ENCODE assay signal across 1 cellular context in the genomic region with DNA sequence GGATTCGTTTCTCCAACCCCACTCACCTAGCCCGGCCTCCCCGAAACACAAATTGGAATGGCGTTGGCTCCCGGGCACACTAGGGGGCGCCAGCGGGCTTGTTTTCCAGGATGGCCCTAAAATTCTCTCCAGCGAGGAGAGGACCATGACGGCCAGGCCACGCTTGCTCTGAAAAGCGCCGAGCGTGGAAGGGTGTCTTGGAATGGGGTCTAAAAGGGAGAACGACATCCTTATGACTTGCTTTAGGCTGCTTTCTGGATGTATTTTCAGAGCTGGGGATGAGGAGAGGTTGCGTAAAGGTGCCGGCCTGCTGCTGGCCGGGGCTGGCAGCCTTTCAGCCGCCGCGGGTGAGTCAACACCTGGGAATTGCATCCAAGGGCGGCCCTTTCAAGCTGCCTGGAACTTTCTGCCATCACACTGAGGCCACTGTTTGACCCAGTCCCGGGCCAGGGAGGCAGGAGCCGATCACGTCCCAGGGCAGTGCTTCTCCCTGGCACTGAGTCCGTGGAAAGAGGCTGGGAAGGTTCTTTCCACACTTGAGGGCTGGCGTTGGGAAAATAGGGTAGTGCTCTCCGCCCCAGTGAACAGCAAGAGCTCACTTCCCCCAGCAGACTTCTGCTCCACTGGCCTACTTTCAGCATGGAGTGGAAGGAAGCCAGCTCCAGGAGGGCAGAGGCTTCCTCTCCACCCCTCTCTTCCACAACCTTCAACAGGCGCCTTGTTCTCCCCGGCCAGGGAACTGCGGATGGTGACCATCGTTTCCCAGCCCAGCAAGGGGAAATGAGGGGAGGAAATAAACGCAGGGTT.
A peak's percentile ranks its signal among the peaks of the same experiment; 100 is the strongest.
TF ChIP-seq lines count a peak whose summit lies in the region.

No MANE protein-coding gene starts in this region.

TF ChIP-seq in HepG2, 621 proteins besides CTCF, POLR2A, EP300 and RAD21 (continued from another document and continues in another):
- TF ChIP-seq, protein P1, sequence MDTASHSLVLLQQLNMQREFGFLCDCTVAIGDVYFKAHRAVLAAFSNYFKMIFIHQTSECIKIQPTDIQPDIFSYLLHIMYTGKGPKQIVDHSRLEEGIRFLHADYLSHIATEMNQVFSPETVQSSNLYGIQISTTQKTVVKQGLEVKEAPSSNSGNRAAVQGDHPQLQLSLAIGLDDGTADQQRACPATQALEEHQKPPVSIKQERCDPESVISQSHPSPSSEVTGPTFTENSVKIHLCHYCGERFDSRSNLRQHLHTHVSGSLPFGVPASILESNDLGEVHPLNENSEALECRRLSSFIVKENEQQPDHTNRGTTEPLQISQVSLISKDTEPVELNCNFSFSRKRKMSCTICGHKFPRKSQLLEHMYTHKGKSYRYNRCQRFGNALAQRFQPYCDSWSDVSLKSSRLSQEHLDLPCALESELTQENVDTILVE (CRISPR knock-in tag; IDR thresholded peaks at IDR 0.05): peak; percentile 59; the same call in 1 of the 2 replicates
- TF ChIP-seq NFRKB (IDR thresholded peaks at IDR 0.05) (no peak), ZFP36 (IDR thresholded peaks at IDR 0.05; ENCODE audit: borderline replicate concordance, low read depth, low read length, partially characterized antibody) (no peak), ZNF563 (CRISPR knock-in tag; IDR thresholded peaks at IDR 0.05) (0 out of 2 replicates have a peak, but pooled peaks have one; percentile 16), ZC3H4 (CRISPR knock-in tag; IDR thresholded peaks at IDR 0.05; ENCODE audit: borderline replicate concordance) (peak; percentile 84), SKI (IDR thresholded peaks at IDR 0.05; ENCODE audit: partially characterized antibody) (peak; percentile 80), HOXA7 (CRISPR knock-in tag; IDR thresholded peaks at IDR 0.05) (no peak), SRSF9 (IDR thresholded peaks at IDR 0.05; ENCODE audit: borderline replicate concordance, insufficient read depth, low read depth, low read length, poor library complexity, severe bottlenecking) (no peak), NFIB (CRISPR knock-in tag; IDR thresholded peaks at IDR 0.05; ENCODE audit: borderline replicate concordance) (no peak), SIN3A (IDR thresholded peaks at IDR 0.05; ENCODE audit: borderline replicate concordance, low read depth, low read length) (peak; percentile 60; the same call in 1 of the 2 replicates), HCFC1 (IDR thresholded peaks at IDR 0.05; ENCODE audit: low read depth, low read length) (no peak), KDM1A (CRISPR knock-in tag; IDR thresholded peaks at IDR 0.05) (peak; percentile 62; the same call in 1 of the 2 replicates), NKX3-1 (CRISPR knock-in tag; IDR thresholded peaks at IDR 0.05) (no peak), ZNF451 (CRISPR knock-in tag; IDR thresholded peaks at IDR 0.05) (0 out of 2 replicates have a peak, but pooled peaks have one; percentile 66), NCOR1 (IDR thresholded peaks at IDR 0.05; ENCODE audit: borderline replicate concordance, low read length) (peak; percentile 56; the same call in 1 of the 2 replicates), CCAR2 (optimal IDR thresholded peaks at IDR 0.05; ENCODE audit: low read depth, low read length) (no peak), ZBTB21 (CRISPR knock-in tag; IDR thresholded peaks at IDR 0.05) (no peak), ZNF333 (CRISPR knock-in tag; IDR thresholded peaks at IDR 0.05; ENCODE audit: borderline replicate concordance) (no peak), ZNF33B (CRISPR knock-in tag; IDR thresholded peaks at IDR 0.05) (no peak; the same call in 1 of the 2 replicates), ZMYM3 (CRISPR knock-in tag; IDR thresholded peaks at IDR 0.05) (peak; percentile 66), MTF2 (CRISPR knock-in tag; IDR thresholded peaks at IDR 0.05; ENCODE audit: borderline replicate concordance) (no peak), SNAI1 (CRISPR knock-in tag; IDR thresholded peaks at IDR 0.05; ENCODE audit: borderline replicate concordance) (no peak), ZBTB3 (CRISPR knock-in tag; IDR thresholded peaks at IDR 0.05; ENCODE audit: borderline replicate concordance, low read depth) (no peak), GATA4 (IDR thresholded peaks at IDR 0.05; ENCODE audit: borderline replicate concordance, low read depth) (no peak; the same call in 1 of the 2 replicates)
- TF ChIP-seq, protein P2, sequence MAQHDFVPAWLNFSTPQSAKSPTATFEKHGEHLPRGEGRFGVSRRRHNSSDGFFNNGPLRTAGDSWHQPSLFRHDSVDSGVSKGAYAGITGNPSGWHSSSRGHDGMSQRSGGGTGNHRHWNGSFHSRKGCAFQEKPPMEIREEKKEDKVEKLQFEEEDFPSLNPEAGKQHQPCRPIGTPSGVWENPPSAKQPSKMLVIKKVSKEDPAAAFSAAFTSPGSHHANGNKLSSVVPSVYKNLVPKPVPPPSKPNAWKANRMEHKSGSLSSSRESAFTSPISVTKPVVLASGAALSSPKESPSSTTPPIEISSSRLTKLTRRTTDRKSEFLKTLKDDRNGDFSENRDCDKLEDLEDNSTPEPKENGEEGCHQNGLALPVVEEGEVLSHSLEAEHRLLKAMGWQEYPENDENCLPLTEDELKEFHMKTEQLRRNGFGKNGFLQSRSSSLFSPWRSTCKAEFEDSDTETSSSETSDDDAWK (CRISPR knock-in tag; IDR thresholded peaks at IDR 0.05): no peak
- TF ChIP-seq, protein P3, sequence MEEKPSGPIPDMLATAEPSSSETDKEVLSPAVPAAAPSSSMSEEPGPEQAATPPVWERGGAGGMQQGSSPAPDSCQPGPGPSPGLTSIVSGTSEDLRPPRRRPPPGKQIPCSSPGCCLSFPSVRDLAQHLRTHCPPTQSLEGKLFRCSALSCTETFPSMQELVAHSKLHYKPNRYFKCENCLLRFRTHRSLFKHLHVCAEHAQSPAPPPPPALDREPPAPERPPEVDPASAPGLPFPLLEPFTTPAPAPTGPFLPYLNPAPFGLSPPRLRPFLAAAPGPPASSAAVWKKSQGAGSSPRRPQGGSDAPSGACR (CRISPR knock-in tag; IDR thresholded peaks at IDR 0.05): peak; percentile 83
- TF ChIP-seq, protein P4, sequence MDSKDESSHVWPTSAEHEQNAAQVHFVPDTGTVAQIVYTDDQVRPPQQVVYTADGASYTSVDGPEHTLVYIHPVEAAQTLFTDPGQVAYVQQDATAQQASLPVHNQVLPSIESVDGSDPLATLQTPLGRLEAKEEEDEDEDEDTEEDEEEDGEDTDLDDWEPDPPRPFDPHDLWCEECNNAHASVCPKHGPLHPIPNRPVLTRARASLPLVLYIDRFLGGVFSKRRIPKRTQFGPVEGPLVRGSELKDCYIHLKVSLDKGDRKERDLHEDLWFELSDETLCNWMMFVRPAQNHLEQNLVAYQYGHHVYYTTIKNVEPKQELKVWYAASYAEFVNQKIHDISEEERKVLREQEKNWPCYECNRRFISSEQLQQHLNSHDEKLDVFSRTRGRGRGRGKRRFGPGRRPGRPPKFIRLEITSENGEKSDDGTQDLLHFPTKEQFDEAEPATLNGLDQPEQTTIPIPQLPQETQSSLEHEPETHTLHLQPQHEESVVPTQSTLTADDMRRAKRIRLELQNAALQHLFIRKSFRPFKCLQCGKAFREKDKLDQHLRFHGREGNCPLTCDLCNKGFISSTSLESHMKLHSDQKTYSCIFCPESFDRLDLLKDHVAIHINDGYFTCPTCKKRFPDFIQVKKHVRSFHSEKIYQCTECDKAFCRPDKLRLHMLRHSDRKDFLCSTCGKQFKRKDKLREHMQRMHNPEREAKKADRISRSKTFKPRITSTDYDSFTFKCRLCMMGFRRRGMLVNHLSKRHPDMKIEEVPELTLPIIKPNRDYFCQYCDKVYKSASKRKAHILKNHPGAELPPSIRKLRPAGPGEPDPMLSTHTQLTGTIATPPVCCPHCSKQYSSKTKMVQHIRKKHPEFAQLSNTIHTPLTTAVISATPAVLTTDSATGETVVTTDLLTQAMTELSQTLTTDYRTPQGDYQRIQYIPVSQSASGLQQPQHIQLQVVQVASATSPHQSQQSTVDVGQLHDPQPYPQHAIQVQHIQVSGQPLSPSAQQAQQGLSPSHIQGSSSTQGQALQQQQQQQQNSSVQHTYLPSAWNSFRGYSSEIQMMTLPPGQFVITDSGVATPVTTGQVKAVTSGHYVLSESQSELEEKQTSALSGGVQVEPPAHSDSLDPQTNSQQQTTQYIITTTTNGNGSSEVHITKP (CRISPR knock-in tag; IDR thresholded peaks at IDR 0.05; ENCODE audit: low read depth): peak; percentile 67; the same call in 1 of the 2 replicates
- TF ChIP-seq, protein P5, sequence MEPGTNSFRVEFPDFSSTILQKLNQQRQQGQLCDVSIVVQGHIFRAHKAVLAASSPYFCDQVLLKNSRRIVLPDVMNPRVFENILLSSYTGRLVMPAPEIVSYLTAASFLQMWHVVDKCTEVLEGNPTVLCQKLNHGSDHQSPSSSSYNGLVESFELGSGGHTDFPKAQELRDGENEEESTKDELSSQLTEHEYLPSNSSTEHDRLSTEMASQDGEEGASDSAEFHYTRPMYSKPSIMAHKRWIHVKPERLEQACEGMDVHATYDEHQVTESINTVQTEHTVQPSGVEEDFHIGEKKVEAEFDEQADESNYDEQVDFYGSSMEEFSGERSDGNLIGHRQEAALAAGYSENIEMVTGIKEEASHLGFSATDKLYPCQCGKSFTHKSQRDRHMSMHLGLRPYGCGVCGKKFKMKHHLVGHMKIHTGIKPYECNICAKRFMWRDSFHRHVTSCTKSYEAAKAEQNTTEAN (CRISPR knock-in tag; conservative IDR thresholded peaks at IDR 0.05): peak; percentile 68; the same call in 1 of the 2 replicates
- TF ChIP-seq, protein P6, sequence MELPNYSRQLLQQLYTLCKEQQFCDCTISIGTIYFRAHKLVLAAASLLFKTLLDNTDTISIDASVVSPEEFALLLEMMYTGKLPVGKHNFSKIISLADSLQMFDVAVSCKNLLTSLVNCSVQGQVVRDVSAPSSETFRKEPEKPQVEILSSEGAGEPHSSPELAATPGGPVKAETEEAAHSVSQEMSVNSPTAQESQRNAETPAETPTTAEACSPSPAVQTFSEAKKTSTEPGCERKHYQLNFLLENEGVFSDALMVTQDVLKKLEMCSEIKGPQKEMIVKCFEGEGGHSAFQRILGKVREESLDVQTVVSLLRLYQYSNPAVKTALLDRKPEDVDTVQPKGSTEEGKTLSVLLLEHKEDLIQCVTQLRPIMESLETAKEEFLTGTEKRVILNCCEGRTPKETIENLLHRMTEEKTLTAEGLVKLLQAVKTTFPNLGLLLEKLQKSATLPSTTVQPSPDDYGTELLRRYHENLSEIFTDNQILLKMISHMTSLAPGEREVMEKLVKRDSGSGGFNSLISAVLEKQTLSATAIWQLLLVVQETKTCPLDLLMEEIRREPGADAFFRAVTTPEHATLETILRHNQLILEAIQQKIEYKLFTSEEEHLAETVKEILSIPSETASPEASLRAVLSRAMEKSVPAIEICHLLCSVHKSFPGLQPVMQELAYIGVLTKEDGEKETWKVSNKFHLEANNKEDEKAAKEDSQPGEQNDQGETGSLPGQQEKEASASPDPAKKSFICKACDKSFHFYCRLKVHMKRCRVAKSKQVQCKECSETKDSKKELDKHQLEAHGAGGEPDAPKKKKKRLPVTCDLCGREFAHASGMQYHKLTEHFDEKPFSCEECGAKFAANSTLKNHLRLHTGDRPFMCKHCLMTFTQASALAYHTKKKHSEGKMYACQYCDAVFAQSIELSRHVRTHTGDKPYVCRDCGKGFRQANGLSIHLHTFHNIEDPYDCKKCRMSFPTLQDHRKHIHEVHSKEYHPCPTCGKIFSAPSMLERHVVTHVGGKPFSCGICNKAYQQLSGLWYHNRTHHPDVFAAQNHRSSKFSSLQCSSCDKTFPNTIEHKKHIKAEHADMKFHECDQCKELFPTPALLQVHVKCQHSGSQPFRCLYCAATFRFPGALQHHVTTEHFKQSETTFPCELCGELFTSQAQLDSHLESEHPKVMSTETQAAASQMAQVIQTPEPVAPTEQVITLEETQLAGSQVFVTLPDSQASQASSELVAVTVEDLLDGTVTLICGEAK (IDR thresholded peaks at IDR 0.05): no peak
- TF ChIP-seq, protein P6 (CRISPR knock-in tag; IDR thresholded peaks at IDR 0.05): peak; percentile 82; the same call in 1 of the 2 replicates
- TF ChIP-seq, protein P7, sequence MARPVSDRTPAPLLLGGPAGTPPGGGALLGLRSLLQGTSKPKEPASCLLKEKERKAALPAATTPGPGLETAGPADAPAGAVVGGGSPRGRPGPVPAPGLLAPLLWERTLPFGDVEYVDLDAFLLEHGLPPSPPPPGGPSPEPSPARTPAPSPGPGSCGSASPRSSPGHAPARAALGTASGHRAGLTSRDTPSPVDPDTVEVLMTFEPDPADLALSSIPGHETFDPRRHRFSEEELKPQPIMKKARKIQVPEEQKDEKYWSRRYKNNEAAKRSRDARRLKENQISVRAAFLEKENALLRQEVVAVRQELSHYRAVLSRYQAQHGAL (CRISPR knock-in tag; IDR thresholded peaks at IDR 0.05; ENCODE audit: not compliant biosample characterization): no peak
- TF ChIP-seq, protein P8, sequence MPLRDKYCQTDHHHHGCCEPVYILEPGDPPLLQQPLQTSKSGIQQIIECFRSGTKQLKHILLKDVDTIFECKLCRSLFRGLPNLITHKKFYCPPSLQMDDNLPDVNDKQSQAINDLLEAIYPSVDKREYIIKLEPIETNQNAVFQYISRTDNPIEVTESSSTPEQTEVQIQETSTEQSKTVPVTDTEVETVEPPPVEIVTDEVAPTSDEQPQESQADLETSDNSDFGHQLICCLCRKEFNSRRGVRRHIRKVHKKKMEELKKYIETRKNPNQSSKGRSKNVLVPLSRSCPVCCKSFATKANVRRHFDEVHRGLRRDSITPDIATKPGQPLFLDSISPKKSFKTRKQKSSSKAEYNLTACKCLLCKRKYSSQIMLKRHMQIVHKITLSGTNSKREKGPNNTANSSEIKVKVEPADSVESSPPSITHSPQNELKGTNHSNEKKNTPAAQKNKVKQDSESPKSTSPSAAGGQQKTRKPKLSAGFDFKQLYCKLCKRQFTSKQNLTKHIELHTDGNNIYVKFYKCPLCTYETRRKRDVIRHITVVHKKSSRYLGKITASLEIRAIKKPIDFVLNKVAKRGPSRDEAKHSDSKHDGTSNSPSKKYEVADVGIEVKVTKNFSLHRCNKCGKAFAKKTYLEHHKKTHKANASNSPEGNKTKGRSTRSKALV (CRISPR knock-in tag; IDR thresholded peaks at IDR 0.05): peak; percentile 73; the same call in 1 of the 2 replicates
